8 cellular contexts compared by ENCODE assay signal in genomic region chr1:112298558-112298957, GRCh38.
DNase-seq lines count a peak whose midpoint lies in the region; ATAC-seq and TF ChIP-seq lines count a peak whose summit lies in the region.

No MANE protein-coding gene starts in this region.

- no peaks in the 10 kb centered on the region for H3K36me3 Mint-ChIP-seq in activated CD4-positive, alpha-beta memory T cell treated with anti-CD3 and anti-CD28 coated beads for 36 hours

- DNase-seq in G401 (ENCODE audit: low spot score), result peak; percentile 46
- DNase-seq in NCI-H1105 treated with DMSO at 0.1 percent for 48 hours (lab: John Stamatoyannopoulos, UW), result peak; percentile 35
- DNase-seq in activated CD4-positive, alpha-beta memory T cell treated with anti-CD3 and anti-CD28 coated beads for 36 hours, result peak; percentile 55
- no peak for DNase-seq in heart right ventricle
- DNase-seq in stimulated activated CD4-positive, alpha-beta T cell treated with anti-CD3 and anti-CD28 coated beads, Interleukin-2, amount 100 ng/mL, for 48 hours, result peak; percentile 11 to 19
- DNase-seq in coronary artery (ENCODE audit: low spot score), result no peak

- POLR2A ChIA-PET in activated CD4-positive, alpha-beta memory T cell treated with anti-CD3 and anti-CD28 coated beads for 36 hours (lab: Charles Lee), result no interaction called here

- no peaks in the 10 kb centered on the region for H3K4me1 Mint-ChIP-seq in activated CD4-positive, alpha-beta memory T cell treated with anti-CD3 and anti-CD28 coated beads for 36 hours (ENCODE audit: low read depth)

- no peak overlapping the region for H3K27ac ChIP-seq in 22Rv1
- no peak overlapping the region for H3K27ac ChIP-seq in heart right ventricle
- H3K27ac ChIP-seq in coronary artery, result no peak overlapping the region

- no peak overlapping the region for H3K27ac Mint-ChIP-seq in activated CD4-positive, alpha-beta memory T cell treated with anti-CD3 and anti-CD28 coated beads for 36 hours

- ATAC-seq in heart right ventricle (no peak), HG02571 (IDR thresholded peaks at IDR 0.05; ENCODE audit: unreplicated experiment) (no peak)

- H3K27me3 ChIP-seq in heart right ventricle, result peaks cover 0 to 2% (median 0%) of the 10 kb centered on the region in 7 donors

- H3K27me3 Mint-ChIP-seq in activated CD4-positive, alpha-beta memory T cell treated with anti-CD3 and anti-CD28 coated beads for 36 hours, result peaks cover 7% of the 10 kb centered on the region

- H3K4me3 ChIP-seq in heart right ventricle, result no peak overlapping the region
- no peak overlapping the region for H3K4me3 ChIP-seq in coronary artery

- H3K36me3 ChIP-seq in heart right ventricle, result no peaks in the 10 kb centered on the region

- peaks cover 3% of the 10 kb centered on the region for H3K9me3 Mint-ChIP-seq in activated CD4-positive, alpha-beta memory T cell treated with anti-CD3 and anti-CD28 coated beads for 36 hours

- in situ Hi-C loops in G401 (cut with HindIII; ENCODE audit: low sequenced_read_pairs), result no loop called here

- intact Hi-C loops in activated CD4-positive, alpha-beta memory T cell treated with anti-CD3 and anti-CD28 coated beads for 36 hours (cut with micrococcal nuclease), result loop anchor here (2.0 kb wide), 1 partner anchor 70 kb away; no protein-coding TSS in a partner anchor
- intact Hi-C loops in heart right ventricle (cut with DNase I), result no loop called here

- CTCF ChIA-PET in activated CD4-positive, alpha-beta memory T cell treated with anti-CD3 and anti-CD28 coated beads for 36 hours (lab: Charles Lee), result interaction anchor here (0.6 to 2.1 kb wide), 8 partner anchors 8 to 164 kb away, joined by 3 to 21 read pairs (median 3); no protein-coding TSS in a partner anchor

- peak; percentile 74 for TF ChIP-seq CTCF in 22Rv1 (IDR thresholded peaks at IDR 0.05)
- peak in 8 of 9 donors; percentile 8 to 54 (median 36) for TF ChIP-seq CTCF in heart right ventricle (IDR thresholded peaks at IDR 0.05)
- no peak for TF ChIP-seq CTCF in coronary artery (IDR thresholded peaks at IDR 0.05)

- H3K4me1 ChIP-seq in heart right ventricle, result no peaks in the 10 kb centered on the region

- no peak overlapping the region for H3K4me3 Mint-ChIP-seq in activated CD4-positive, alpha-beta memory T cell treated with anti-CD3 and anti-CD28 coated beads for 36 hours

- peaks cover 0 to 27% (median 0%) of the 10 kb centered on the region in 11 donors for H3K9me3 ChIP-seq in heart right ventricle

- 24 to 37% methylated on average over 1 of the region's 1 CpG for WGBS in heart right ventricle, 2 donors

Comparison
In these comparisons a context has a peak if more than half of its experiments do, and no peak if none do; other contexts are left out.
1. DNase-seq: peak in G401 (single experiment), NCI-H1105 treated with DMSO at 0.1 percent for 48 hours (single experiment), activated CD4-positive, alpha-beta memory T cell treated with anti-CD3 and anti-CD28 coated beads for 36 hours (single experiment) and stimulated activated CD4-positive, alpha-beta T cell treated with anti-CD3 and anti-CD28 coated beads, Interleukin-2, amount 100 ng/mL, for 48 hours (2 of 2); none in heart right ventricle (0 of 2) and coronary artery (single experiment).